In the genomic region with DNA sequence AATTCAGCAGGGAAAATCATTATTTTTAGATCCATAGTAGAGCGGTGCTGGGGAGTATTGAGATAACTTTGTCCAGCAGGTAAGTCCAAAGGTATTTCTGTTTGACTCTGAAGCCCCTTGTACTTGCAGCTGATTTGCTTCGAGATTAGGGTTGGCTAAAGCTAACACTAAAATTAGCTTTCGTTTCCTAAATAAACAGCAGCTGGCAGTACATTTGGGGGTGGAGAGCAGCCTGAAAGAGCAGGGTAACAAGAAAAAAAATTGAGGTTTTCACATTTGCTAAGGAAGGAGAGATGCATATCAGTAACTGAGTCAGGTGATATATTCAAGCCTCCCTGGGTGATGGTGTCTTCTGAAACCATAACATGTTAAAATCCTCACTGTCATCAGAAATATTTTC, we compare ENCODE assay signal across 24 cellular contexts. TPM values are rescaled to one million over a fixed set of nuclear protein-coding genes. Genes with fewer than 3 reads are reported as not detected.
DNase-seq lines count a peak whose midpoint lies in the region; ATAC-seq and TF ChIP-seq lines count a peak whose summit lies in the region.
"Had no signal": no experiment of that assay in that cellular context is flagged by ENCODE, and none has a peak within 500 bp of the region (broad histone marks: within the 10 kb centered on the region; RNA-seq: fewer than 3 reads in every experiment).

No MANE protein-coding gene starts in this region.

- H3K9me3 Mint-ChIP-seq in activated CD8-positive, alpha-beta memory T cell treated with anti-CD3 and anti-CD28 coated beads, Interleukin-2, amount 10 ng/mL, durations not matched to agents 7 days and 5 days (ENCODE audit: low read depth): no peaks in the 10 kb centered on the region
- H3K9me3 Mint-ChIP-seq in activated T-helper 2 cell treated with anti-CD3 and anti-CD28 coated beads, Interferon-gamma antibody, Interleukin-2, Interleukin-4, amounts not matched to agents 10 μg/mL and 5 μg/mL and 100 μg/mL, durations not matched to agents 14 hours and 24 hours and 36 hours: no peaks in the 10 kb centered on the region
- H3K9me3 Mint-ChIP-seq: CD8-positive, alpha-beta T cell; GM23338 had no signal

- intact Hi-C loops in activated T-helper 2 cell treated with anti-CD3 and anti-CD28 coated beads, Interferon-gamma antibody, Interleukin-2, Interleukin-4, amounts not matched to agents 10 μg/mL and 5 μg/mL and 100 μg/mL, durations not matched to agents 14 hours and 24 hours and 36 hours (cut with micrococcal nuclease): loop anchor here (1.0 to 5.0 kb wide), 3 partner anchors 86 to 142 kb away; a partner anchor contains a TSS
- intact Hi-C loops in stomach (cut with DNase I; ENCODE audit: low total_unique reads): no loop called here
- intact Hi-C loops in vagina (cut with DNase I): no loop called here

- H3K36me3 ChIP-seq in stomach (no peaks in the 10 kb centered on the region), vagina (no peaks in the 10 kb centered on the region)
- H3K36me3 ChIP-seq: cardiac muscle cell, neutrophil, thoracic aorta had no signal

- peak overlapping the region; percentile 74 for H3K27ac Mint-ChIP-seq in activated CD8-positive, alpha-beta memory T cell treated with anti-CD3 and anti-CD28 coated beads, Interleukin-2, amount 10 ng/mL, durations not matched to agents 7 days and 5 days
- H3K27ac Mint-ChIP-seq in activated T-helper 2 cell treated with anti-CD3 and anti-CD28 coated beads, Interferon-gamma antibody, Interleukin-2, Interleukin-4, amounts not matched to agents 10 μg/mL and 5 μg/mL and 100 μg/mL, durations not matched to agents 14 hours and 24 hours and 36 hours: peak overlapping the region; percentile 78
- H3K27ac Mint-ChIP-seq: CD8-positive, alpha-beta T cell; GM23338 had no signal

- peaks cover 39% of the 10 kb centered on the region for H3K27me3 Mint-ChIP-seq in activated CD8-positive, alpha-beta memory T cell treated with anti-CD3 and anti-CD28 coated beads, Interleukin-2, amount 10 ng/mL, durations not matched to agents 7 days and 5 days
- H3K27me3 Mint-ChIP-seq in activated T-helper 2 cell treated with anti-CD3 and anti-CD28 coated beads, Interferon-gamma antibody, Interleukin-2, Interleukin-4, amounts not matched to agents 10 μg/mL and 5 μg/mL and 100 μg/mL, durations not matched to agents 14 hours and 24 hours and 36 hours (ENCODE audit: low read depth): peaks cover 12% of the 10 kb centered on the region

- H3K9me3 ChIP-seq in stomach (no peaks in the 10 kb centered on the region), vagina (no peaks in the 10 kb centered on the region)
- H3K9me3 ChIP-seq: neutrophil, thoracic aorta had no signal

- TF ChIP-seq CTCF in stomach (IDR thresholded peaks at IDR 0.05) (no peak), vagina (IDR thresholded peaks at IDR 0.05) (no peak)

- H3K4me3 ChIP-seq in stomach: no peak overlapping the region
- H3K4me3 ChIP-seq in vagina: no peak overlapping the region
- H3K4me3 ChIP-seq: cardiac muscle cell, GM23338, thoracic aorta had no signal

- H3K4me1 ChIP-seq in stomach (peaks cover 34 to 61% (median 47%) of the 10 kb centered on the region in 4 donors), vagina (no peaks in the 10 kb centered on the region)

- peak; percentile 51 for DNase-seq in activated CD8-positive, alpha-beta memory T cell treated with anti-CD3 and anti-CD28 coated beads, Interleukin-2, amount 10 ng/mL, durations not matched to agents 7 days and 5 days
- no peak for DNase-seq in activated CD8-positive, alpha-beta memory T cell treated with anti-CD3 and anti-CD28 coated beads, Interleukin-2, amount 50 U/mL, for 4 hours
- DNase-seq in NCI-H2171 (lab: John Stamatoyannopoulos, UW) (peak; percentile 66), stomach (no peak), vagina (ENCODE audit: extremely low spot score in 2 of 2) (no peak)
- DNase-seq in activated T-helper 2 cell treated with anti-CD3 and anti-CD28 coated beads, Interferon-gamma antibody, Interleukin-2, Interleukin-4, amounts not matched to agents 10 μg/mL and 5 μg/mL and 100 μg/mL, durations not matched to agents 14 hours and 24 hours and 36 hours (ENCODE audit: low spot score): peak; percentile 30
- DNase-seq: activated naive CD4-positive, alpha-beta T cell; activated T-cell treated with anti-CD3 and anti-CD28 coated beads for 4 hours; anterior cingulate cortex; CD8-positive, alpha-beta T cell; cortex of kidney; islet precursor cell; NCI-H524 treated with DMSO at 0.1 percent for 48 hours; Right ventricle myocardium superior; small intestine; stimulated activated CD4-positive, alpha-beta T cell treated with anti-CD3 and anti-CD28 coated beads, Interleukin-2, amount 100 ng/mL, for 48 hours; stimulated activated naive CD4-positive, alpha-beta T cell had no signal

- WGBS in stomach, 5 donors: 7 to 22% (median 13%) methylated on average over 3 of the region's 3 CpGs

- TF ChIP-seq EP300 in stomach (IDR thresholded peaks at IDR 0.05): no peak

- peaks cover 0 to 6% (median 0%) of the 10 kb centered on the region in 3 donors for H3K27me3 ChIP-seq in stomach
- H3K27me3 ChIP-seq in vagina: no peaks in the 10 kb centered on the region
- H3K27me3 ChIP-seq: cardiac muscle cell had no signal

- TF ChIP-seq POLR2A in stomach (IDR thresholded peaks at IDR 0.05) (no peak), vagina (IDR thresholded peaks at IDR 0.05) (no peak)

- peaks cover 36% of the 10 kb centered on the region for H3K4me1 Mint-ChIP-seq in activated CD8-positive, alpha-beta memory T cell treated with anti-CD3 and anti-CD28 coated beads, Interleukin-2, amount 10 ng/mL, durations not matched to agents 7 days and 5 days
- H3K4me1 Mint-ChIP-seq in activated T-helper 2 cell treated with anti-CD3 and anti-CD28 coated beads, Interferon-gamma antibody, Interleukin-2, Interleukin-4, amounts not matched to agents 10 μg/mL and 5 μg/mL and 100 μg/mL, durations not matched to agents 14 hours and 24 hours and 36 hours (ENCODE audit: low read depth): peaks cover 48% of the 10 kb centered on the region
- H3K4me1 Mint-ChIP-seq: GM23338 had no signal

- peak overlapping the region in 4 of 5 donors; percentile 47 to 76 (median 65) for H3K27ac ChIP-seq in stomach
- H3K27ac ChIP-seq in vagina: no peak overlapping the region
- H3K27ac ChIP-seq: cardiac muscle cell, neutrophil, thoracic aorta had no signal

- CTCF ChIA-PET in activated CD8-positive, alpha-beta memory T cell treated with anti-CD3 and anti-CD28 coated beads, Interleukin-2, amount 10 ng/mL, durations not matched to agents 7 days and 5 days (lab: Charles Lee): interaction anchor here (1.9 kb wide), 2 partner anchors 9 to 294 kb away, joined by 6 to 14 read pairs; no protein-coding TSS in a partner anchor

- H3K36me3 Mint-ChIP-seq in activated CD8-positive, alpha-beta memory T cell treated with anti-CD3 and anti-CD28 coated beads, Interleukin-2, amount 10 ng/mL, durations not matched to agents 7 days and 5 days: no peaks in the 10 kb centered on the region
- no peaks in the 10 kb centered on the region for H3K36me3 Mint-ChIP-seq in activated T-helper 2 cell treated with anti-CD3 and anti-CD28 coated beads, Interferon-gamma antibody, Interleukin-2, Interleukin-4, amounts not matched to agents 10 μg/mL and 5 μg/mL and 100 μg/mL, durations not matched to agents 14 hours and 24 hours and 36 hours (ENCODE audit: low read depth)
- H3K36me3 Mint-ChIP-seq: CD8-positive, alpha-beta T cell had no signal

- ATAC-seq in activated CD8-positive, alpha-beta memory T cell treated with anti-CD3 and anti-CD28 coated beads, Interleukin-2, amount 10 ng/mL, durations not matched to agents 7 days and 5 days: peak; percentile 83
- ATAC-seq in HG02610 (IDR thresholded peaks at IDR 0.05; ENCODE audit: unreplicated experiment): no peak
- no peak for ATAC-seq in GM18520 (IDR thresholded peaks at IDR 0.05; ENCODE audit: unreplicated experiment)
- ATAC-seq: CD8-positive, alpha-beta T cell; GM23338 had no signal

- H3K4me3 Mint-ChIP-seq in activated CD8-positive, alpha-beta memory T cell treated with anti-CD3 and anti-CD28 coated beads, Interleukin-2, amount 10 ng/mL, durations not matched to agents 7 days and 5 days: no peak overlapping the region
- H3K4me3 Mint-ChIP-seq in activated T-helper 2 cell treated with anti-CD3 and anti-CD28 coated beads, Interferon-gamma antibody, Interleukin-2, Interleukin-4, amounts not matched to agents 10 μg/mL and 5 μg/mL and 100 μg/mL, durations not matched to agents 14 hours and 24 hours and 36 hours (ENCODE audit: low read depth): no peak overlapping the region
- H3K4me3 Mint-ChIP-seq: CD8-positive, alpha-beta T cell; GM23338 had no signal

RNA-seq across cellular contexts. Expression of a gene that starts 37.4 kb away (rescaled TPM):
- under 1 TPM in 1 of 2 experiments, not detected in 1; 0.09 TPM for total RNA-seq in activated CD8-positive, alpha-beta memory T cell treated with anti-CD3 and anti-CD28 coated beads, Interleukin-2, amount 10 ng/mL, durations not matched to agents 7 days and 5 days
- 0.05 TPM in 1 of 2 replicates, not detected in the other for total RNA-seq in activated T-helper 2 cell treated with anti-CD3 and anti-CD28 coated beads, Interferon-gamma antibody, Interleukin-2, Interleukin-4, amounts not matched to agents 10 μg/mL and 5 μg/mL and 100 μg/mL, durations not matched to agents 14 hours and 24 hours and 36 hours
- total RNA-seq in stomach (10 to 100 TPM in 4 of 5 donors, 1 to 10 TPM in 1; 7.2 to 92.7 (median 54.3) TPM), vagina (not detected)
- 10 to 100 TPM; 16.0 to 28.0 (median 17.4) TPM for polyA plus RNA-seq in stomach
- total RNA-seq: CD8-positive, alpha-beta T cell; lung microvascular endothelial cell; Right ventricle myocardium superior had no signal
- polyA plus RNA-seq: cardiac muscle cell had no signal

Comparison
In these comparisons a context has a peak if more than half of its experiments do, and no peak if none do; other contexts are left out.
1. DNase-seq: peak in activated CD8-positive, alpha-beta memory T cell treated with anti-CD3 and anti-CD28 coated beads, Interleukin-2, amount 10 ng/mL, durations not matched to agents 7 days and 5 days (single experiment), NCI-H2171 (single experiment) and activated T-helper 2 cell treated with anti-CD3 and anti-CD28 coated beads, Interferon-gamma antibody, Interleukin-2, Interleukin-4, amounts not matched to agents 10 μg/mL and 5 μg/mL and 100 μg/mL, durations not matched to agents 14 hours and 24 hours and 36 hours (single experiment); none in activated CD8-positive, alpha-beta memory T cell treated with anti-CD3 and anti-CD28 coated beads, Interleukin-2, amount 50 U/mL, for 4 hours (single experiment), stomach (single experiment) and vagina (0 of 2).